In genomic region chr4:165379662-165380061, GRCh38 we compare ENCODE assay signal across 8 cellular contexts. TPM values are rescaled to one million over a fixed set of nuclear protein-coding genes. Genes with fewer than 3 reads are reported as not detected.
DNase-seq lines count a peak whose midpoint lies in the region; ATAC-seq and TF ChIP-seq lines count a peak whose summit lies in the region.

No MANE protein-coding gene starts in this region.

- H4K5ac ChIP-seq in mesendoderm (ENCODE audit: low read length) = no peak overlapping the region

- no peak overlapping the region for H2AK5ac ChIP-seq in mesendoderm (ENCODE audit: low read length)

- H3K4me2 ChIP-seq in mesendoderm (ENCODE audit: low read length) = peak overlapping the region; percentile 64

- H3K56ac ChIP-seq in mesendoderm (ENCODE audit: low read length) = peak overlapping the region; percentile 80

- no peak for ATAC-seq in Right ventricle myocardium superior (ENCODE audit: poor library complexity)
- ATAC-seq in GM18502 (IDR thresholded peaks at IDR 0.05; ENCODE audit: poor library complexity, unreplicated experiment) = no peak

- H3K4ac ChIP-seq in mesendoderm (ENCODE audit: low read depth, low read length) = peak overlapping the region; percentile 56

- TF ChIP-seq CTCF in vagina (IDR thresholded peaks at IDR 0.05) = no peak
- TF ChIP-seq CTCF in GM13976 (IDR thresholded peaks at IDR 0.05; ENCODE audit: borderline replicate concordance, control extremely low read depth, extremely low read depth, insufficient read depth, missing control alignments) = no peak

- peak; percentile 40 for DNase-seq in Right ventricle myocardium superior
- DNase-seq in cardiac septum (ENCODE audit: low spot score) = no peak
- peak; percentile 64 for DNase-seq in cerebellar cortex (ENCODE audit: low spot score)
- DNase-seq in mesendoderm = peak; percentile 89
- DNase-seq in vagina (ENCODE audit: extremely low spot score in 2 of 2) = no peak
- no peak for DNase-seq in GM13976 (ENCODE audit: low spot score)
- no peak for DNase-seq in NCI-H187 treated with DMSO at 0.1 percent for 48 hours (lab: John Stamatoyannopoulos, UW)

- H3K18ac ChIP-seq in mesendoderm (ENCODE audit: low read length) = peak overlapping the region; percentile 60

- H2BK120ac ChIP-seq in mesendoderm (ENCODE audit: low read depth, low read length) = peak overlapping the region; percentile 30

- no peak overlapping the region for H4K8ac ChIP-seq in mesendoderm (ENCODE audit: low read depth, low read length)

- no peaks in the 10 kb centered on the region for H3K79me1 ChIP-seq in mesendoderm (ENCODE audit: low read length)

- intact Hi-C loops in Right ventricle myocardium superior (cut with DNase I) (no loop called here), cardiac septum (cut with DNase I) (loop anchor here (5.0 kb wide), 1 partner anchor 83 kb away; no protein-coding TSS in a partner anchor), vagina (cut with DNase I) (loop anchor here (10.0 kb wide), 1 partner anchor 85 kb away; no protein-coding TSS in a partner anchor)

- H3K9ac ChIP-seq in mesendoderm (ENCODE audit: low read length) = peak overlapping the region; percentile 41

- H2BK5ac ChIP-seq in mesendoderm (ENCODE audit: low read length) = no peak overlapping the region

- H3K79me2 ChIP-seq in mesendoderm (ENCODE audit: control insufficient read depth, insufficient read depth, low read length) = no peaks in the 10 kb centered on the region

- no peak for TF ChIP-seq POLR2A in vagina (IDR thresholded peaks at IDR 0.05)

- H3K4me1 ChIP-seq in mesendoderm (ENCODE audit: control insufficient read depth, low read depth, low read length) (peaks cover 4% of the 10 kb centered on the region), vagina (peaks cover 4% of the 10 kb centered on the region)

- no peak overlapping the region for H2BK15ac ChIP-seq in mesendoderm (replicated peaks; ENCODE audit: low read depth)

- H3K27me3 ChIP-seq in mesendoderm (ENCODE audit: insufficient read depth, low read length, poor library complexity) (peaks cover 2% of the 10 kb centered on the region), vagina (no peaks in the 10 kb centered on the region)

- H3K4me3 ChIP-seq in mesendoderm (ENCODE audit: low read length) (peak overlapping the region; percentile 34), vagina (peak overlapping the region; percentile 53 to 56)

- peak overlapping the region; percentile 16 for H3K27ac ChIP-seq in mesendoderm (ENCODE audit: low read depth, low read length)
- H3K27ac ChIP-seq in vagina = peak overlapping the region; percentile 73

- no peaks in the 10 kb centered on the region for H3K9me3 ChIP-seq in vagina

- H3K36me3 ChIP-seq in mesendoderm (ENCODE audit: control insufficient read depth, insufficient read depth, low read length) = no peaks in the 10 kb centered on the region
- H3K36me3 ChIP-seq in vagina = no peaks in the 10 kb centered on the region

- WGBS in mesendoderm (ENCODE audit: extremely low coverage, insufficient coverage, low lambda C conversion rate) = no CpG with 5 or more reads among the region's 11 CpGs

- in situ Hi-C loops in GM13976 (cut with MboI; ENCODE audit: low sequenced_read_pairs, unreplicated experiment) = no loop called here

- no peak overlapping the region for H3K23ac ChIP-seq in mesendoderm (ENCODE audit: low read length)

RNA-seq across cellular contexts. Expression of gene CPE, which starts 0.9 kb away (rescaled TPM):
- 49.7 TPM for total RNA-seq in Right ventricle myocardium superior
- total RNA-seq in cardiac septum = 43.5 TPM
- 8.8 TPM for polyA plus RNA-seq in mesendoderm (2013, experiment 1 of 2)
- 8.6 TPM for polyA plus RNA-seq in mesendoderm (2013, experiment 2 of 2)
- 103 TPM for total RNA-seq in vagina

RNA-seq across cellular contexts. Expression of gene MSMO1, which starts 52.2 kb away (rescaled TPM):
- total RNA-seq in Right ventricle myocardium superior (6.2 TPM), cardiac septum (19.8 TPM), vagina (43.5 TPM)
- 129 TPM for polyA plus RNA-seq in mesendoderm (2013, experiment 1 of 2)
- 138 TPM for polyA plus RNA-seq in mesendoderm (2013, experiment 2 of 2)

Comparison
In these comparisons a context has a peak if more than half of its experiments do, and no peak if none do; other contexts are left out.
1. DNase-seq: peak in Right ventricle myocardium superior (single experiment), cerebellar cortex (single experiment) and mesendoderm (single experiment); none in cardiac septum (single experiment), vagina (0 of 2), GM13976 (single experiment) and NCI-H187 treated with DMSO at 0.1 percent for 48 hours (single experiment).